11 cellular contexts compared by ENCODE assay signal in the genomic region with DNA sequence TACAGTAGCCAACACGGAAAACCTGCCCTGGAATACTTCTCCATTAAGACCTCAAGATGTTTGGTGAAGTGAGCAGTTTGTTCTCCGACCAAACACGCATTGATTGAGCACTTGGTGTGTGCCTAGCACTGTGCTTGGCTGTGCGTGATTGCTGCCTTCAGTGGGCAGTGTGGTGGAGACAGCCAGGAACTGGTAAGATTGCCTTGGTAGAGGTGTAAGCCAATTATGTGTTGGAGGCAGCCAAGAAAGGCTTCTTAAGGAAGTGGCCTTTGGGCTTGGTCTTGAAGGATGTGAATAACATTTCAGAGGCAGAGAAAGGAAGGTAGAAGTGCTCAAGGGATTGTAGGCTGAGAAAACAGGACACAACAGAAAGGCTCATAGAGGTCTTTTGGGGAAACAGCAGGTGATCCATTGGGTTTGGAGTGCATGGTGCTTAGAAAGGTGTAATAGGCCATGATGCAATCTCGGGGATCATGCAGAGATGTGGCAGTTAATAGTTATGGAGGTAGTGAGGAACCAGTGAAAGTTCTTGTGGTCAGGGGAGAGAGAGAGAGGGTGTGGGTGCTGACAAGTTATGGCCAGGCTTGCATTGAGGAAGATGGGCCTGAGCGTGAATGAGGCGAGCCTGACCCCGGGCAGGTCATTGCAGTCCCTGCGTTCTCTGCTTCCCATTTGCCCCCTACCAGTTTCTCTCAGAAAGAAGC. TPM values are rescaled to one million over a fixed set of nuclear protein-coding genes. Genes with fewer than 3 reads are reported as not detected.
DNase-seq lines count a peak whose midpoint lies in the region; ATAC-seq and TF ChIP-seq lines count a peak whose summit lies in the region.
"Had no signal": no experiment of that assay in that cellular context is flagged by ENCODE, and none has a peak within 500 bp of the region (broad histone marks: within the 10 kb centered on the region; RNA-seq: fewer than 3 reads in every experiment).

No MANE protein-coding gene starts in this region.

- peaks cover 3% of the 10 kb centered on the region for H3K9me3 Mint-ChIP-seq in activated naive CD8-positive, alpha-beta T cell treated with anti-CD3 and anti-CD28 coated beads for 36 hours

- H3K9me3 ChIP-seq in left ventricle myocardium inferior (replicated peaks) (no peaks in the 10 kb centered on the region), heart right ventricle (no peaks in the 10 kb centered on the region), BE2C (no peaks in the 10 kb centered on the region)
- H3K9me3 ChIP-seq: testis had no signal

- H3K4me1 ChIP-seq in left ventricle myocardium inferior (peaks cover 91% of the 10 kb centered on the region), heart right ventricle (peaks cover 4 to 94% (median 79%) of the 10 kb centered on the region in 9 donors), BE2C (no peaks in the 10 kb centered on the region)
- H3K4me1 ChIP-seq: testis had no signal

- H3K36me3 Mint-ChIP-seq in activated naive CD8-positive, alpha-beta T cell treated with anti-CD3 and anti-CD28 coated beads for 36 hours, result peaks cover 63% of the 10 kb centered on the region

- DNase-seq in left ventricle myocardium inferior (no peak), heart right ventricle (no peak), EL (no peak), BE2C (no peak), NCI-H187 (lab: John Stamatoyannopoulos, UW) (no peak)
- no peak for DNase-seq in activated naive CD8-positive, alpha-beta T cell treated with anti-CD3 and anti-CD28 coated beads for 36 hours
- DNase-seq: NCI-H2029, testis had no signal

- intact Hi-C loops in left ventricle myocardium inferior (cut with micrococcal nuclease) (no loop called here), heart right ventricle (cut with DNase I) (loop anchor here in 4 of 10 donors (5.0 to 10.0 kb wide), 4 partner anchors 85 to 210 kb away; no protein-coding TSS in a partner anchor)

- ATAC-seq in heart right ventricle (no peak), HG03442 (IDR thresholded peaks at IDR 0.05; ENCODE audit: unreplicated experiment) (peak; percentile 45), GM21576 (IDR thresholded peaks at IDR 0.05; ENCODE audit: unreplicated experiment) (no peak)

- H3K4me3 Mint-ChIP-seq in activated naive CD8-positive, alpha-beta T cell treated with anti-CD3 and anti-CD28 coated beads for 36 hours, result peak overlapping the region; percentile 89

- WGBS in heart right ventricle, 2 donors, result 88% methylated on average over 9 of the region's 9 CpGs

- H3K27me3 ChIP-seq in left ventricle myocardium inferior (ENCODE audit: low read depth) (no peaks in the 10 kb centered on the region), heart right ventricle (no peaks in the 10 kb centered on the region), BE2C (no peaks in the 10 kb centered on the region)
- H3K27me3 ChIP-seq: testis had no signal

- TF ChIP-seq CTCF in left ventricle myocardium inferior (IDR thresholded peaks at IDR 0.05; ENCODE audit: borderline replicate concordance), result no peak
- TF ChIP-seq CTCF in heart right ventricle (IDR thresholded peaks at IDR 0.05), result no peak
- no peak for TF ChIP-seq CTCF in BE2C (IDR thresholded peaks at IDR 0.05; ENCODE audit: low read depth, low read length)

- H3K4me3 ChIP-seq in left ventricle myocardium inferior (no peak overlapping the region), heart right ventricle (no peak overlapping the region), BE2C (ENCODE audit: low read depth, low read length) (no peak overlapping the region)
- H3K4me3 ChIP-seq: GM23248, testis had no signal

- H3K27me3 Mint-ChIP-seq in activated naive CD8-positive, alpha-beta T cell treated with anti-CD3 and anti-CD28 coated beads for 36 hours, result no peaks in the 10 kb centered on the region

- no peaks in the 10 kb centered on the region for H3K36me3 ChIP-seq in left ventricle myocardium inferior
- peaks cover 0 to 10% (median 0%) of the 10 kb centered on the region in 9 donors for H3K36me3 ChIP-seq in heart right ventricle
- H3K36me3 ChIP-seq in BE2C, result no peaks in the 10 kb centered on the region

- H3K27ac ChIP-seq in left ventricle myocardium inferior (replicated peaks) (peak overlapping the region; percentile 14), heart right ventricle (peak overlapping the region in 3 of 10 donors; percentile 19 to 50 (median 35))
- H3K27ac ChIP-seq: GM23248, testis had no signal

- H3K27ac Mint-ChIP-seq in activated naive CD8-positive, alpha-beta T cell treated with anti-CD3 and anti-CD28 coated beads for 36 hours, result peak overlapping the region; percentile 97

- peaks cover 83% of the 10 kb centered on the region for H3K4me1 Mint-ChIP-seq in activated naive CD8-positive, alpha-beta T cell treated with anti-CD3 and anti-CD28 coated beads for 36 hours

RNA-seq across cellular contexts. Expression of gene B3GNT2, which starts 6.3 kb away (rescaled TPM):
- total RNA-seq in left ventricle myocardium inferior, result 16.8 TPM
- 10 to 100 TPM; 11.8 to 33.5 (median 18.1) TPM for total RNA-seq in heart right ventricle
- 10 to 100 TPM; 10.4 to 10.8 TPM for polyA plus RNA-seq in heart right ventricle
- total RNA-seq in activated naive CD8-positive, alpha-beta T cell treated with anti-CD3 and anti-CD28 coated beads for 36 hours, result 10 to 100 TPM; 67.3 to 68.7 TPM
- polyA plus RNA-seq in BE2C (2012; ENCODE audit: insufficient read depth, insufficient read length, low read depth), result 8.0 TPM
